1 cellular context compared by ENCODE assay signal in the genomic region with DNA sequence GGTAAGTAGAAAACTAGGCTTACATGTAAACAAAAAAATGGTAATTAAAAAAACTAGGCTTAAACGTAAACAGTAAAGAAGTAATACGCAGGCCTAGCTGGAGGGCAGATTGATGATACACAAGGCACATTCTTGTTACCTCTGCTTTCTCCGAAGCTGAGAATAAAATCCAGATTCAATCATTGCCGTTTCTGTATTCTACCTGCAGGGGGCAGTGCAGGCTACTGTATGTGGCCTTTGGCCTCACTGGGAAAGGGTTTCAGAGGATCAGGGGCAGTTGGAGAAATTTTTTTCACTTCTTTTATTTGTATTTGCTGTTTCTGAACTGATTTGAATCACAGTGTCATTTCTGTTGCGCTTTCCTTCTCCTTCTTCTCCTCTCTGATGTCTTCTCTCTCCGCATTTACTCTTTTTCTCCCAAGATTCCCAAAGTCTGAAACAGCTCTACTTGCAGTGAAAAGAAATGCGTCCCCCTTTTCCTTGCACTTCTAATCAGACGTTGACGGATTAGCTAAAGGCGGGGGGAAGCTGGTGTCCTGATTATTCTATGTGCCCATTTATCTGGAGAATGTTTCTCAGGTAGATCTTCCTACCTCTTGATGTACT.
TF ChIP-seq lines count a peak whose summit lies in the region.

No MANE protein-coding gene starts in this region.

TF ChIP-seq in HCT116, 20 proteins besides CTCF, POLR2A, EP300 and RAD21 (continued from another document):
- no peak for TF ChIP-seq MAX (IDR thresholded peaks at IDR 0.05)
- no peak for TF ChIP-seq SP1 (IDR thresholded peaks at IDR 0.05; ENCODE audit: low read depth)
- no peak for TF ChIP-seq ZNF274 (IDR thresholded peaks at IDR 0.05; ENCODE audit: low read depth, low read length)
- TF ChIP-seq EZH2phosphoT487 (IDR thresholded peaks at IDR 0.05; ENCODE audit: borderline replicate concordance), result no peak
- no peak for TF ChIP-seq SRF (IDR thresholded peaks at IDR 0.05; ENCODE audit: low read depth)
